6 cellular contexts compared by ENCODE assay signal in genomic region chr12:46910830-46911229, GRCh38.
"Had no signal": no experiment of that assay in that cellular context is flagged by ENCODE, and none has a peak within 500 bp of the region (broad histone marks: within the 10 kb centered on the region; RNA-seq: fewer than 3 reads in every experiment).

No MANE protein-coding gene starts in this region.

- DNase-seq: GDM1, GF-D8 had no signal

- H3K4me3 ChIP-seq: GM12878 had no signal

- FAIRE-seq: GM12878, GM12891, GM12892, GM19239 had no signal

- ATAC-seq: GM12878 had no signal
